Comparison of ENCODE assay signal across 34 cellular contexts in genomic region chr2:2405780-2406179, GRCh38.
"Had no signal": no experiment of that assay in that cellular context is flagged by ENCODE, and none has a peak within 500 bp of the region (broad histone marks: within the 10 kb centered on the region; RNA-seq: fewer than 3 reads in every experiment).

No MANE protein-coding gene starts in this region.

- H3K27me3 ChIP-seq: MG63 had no signal

- H3K36me3 ChIP-seq: MG63 had no signal

- DNase-seq: Karpas-422, Kasumi-1, MG63, MM.1S, MV-4-11, NCI-H1048, NCI-H1092, NCI-H1092 treated with DMSO at 0.1 percent for 48 hours, NCI-H1105, NCI-H1105 treated with DMSO at 0.1 percent for 48 hours, NCI-H1417, NCI-H1417 treated with DMSO at 0.1 percent for 48 hours, NCI-H1436, NCI-H1436 treated with DMSO at 0.1 percent for 48 hours, NCI-H146, NCI-H1694, NCI-H1694 treated with DMSO at 0.1 percent for 48 hours, NCI-H187, NCI-H187 treated with DMSO at 0.1 percent for 48 hours, NCI-H1930, NCI-H2029, NCI-H2029 treated with DMSO at 0.1 percent for 48 hours, NCI-H2081, NCI-H2081 treated with DMSO at 0.1 percent for 48 hours, NCI-H2107, NCI-H2171, NCI-H2171 treated with DMSO at 0.1 percent for 48 hours, NCI-H2227 treated with DMSO at 0.1 percent for 48 hours, NCI-H226, NCI-H345, NCI-H446, NCI-H446 treated with DMSO at 0.1 percent for 48 hours, NCI-H510A, NCI-H510A treated with DMSO at 0.1 percent for 48 hours had no signal

- H3K4me3 ChIP-seq: MG63 had no signal
